ENCODE assay signal across 17 cellular contexts in the genomic region with DNA sequence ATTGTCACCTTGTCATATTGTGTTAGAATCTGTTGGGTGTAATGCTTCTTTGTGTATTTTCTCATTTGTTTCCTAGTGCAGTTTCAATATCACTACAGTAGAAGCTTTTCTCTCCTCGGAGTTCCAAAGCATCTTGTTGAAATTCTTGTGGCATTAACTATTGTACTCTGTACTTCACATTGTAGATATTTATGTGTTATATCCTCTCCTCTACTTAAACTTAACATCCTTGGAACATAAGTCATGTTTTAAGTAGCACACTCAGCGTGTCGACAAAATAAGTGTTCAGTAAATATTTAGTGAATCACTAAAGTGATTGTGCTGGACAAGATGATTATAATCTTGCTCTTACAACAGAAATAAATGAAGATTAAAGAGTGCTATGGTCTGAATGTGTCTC.
DNase-seq lines count a peak whose midpoint lies in the region; ATAC-seq, FAIRE-seq and TF ChIP-seq lines count a peak whose summit lies in the region.
"Had no signal": no experiment of that assay in that cellular context is flagged by ENCODE, and none has a peak within 500 bp of the region (broad histone marks: within the 10 kb centered on the region; RNA-seq: fewer than 3 reads in every experiment).

No MANE protein-coding gene starts in this region.

- no peak overlapping the region for H2BK5ac ChIP-seq in IMR-90 (ENCODE audit: low read depth, low read length, poor library complexity, severe bottlenecking)

- H3K27me3 ChIP-seq in IMR-90 (ENCODE audit: control insufficient read depth, insufficient read depth, low read length) (no peaks in the 10 kb centered on the region), astrocyte (ENCODE audit: insufficient read depth, low read length) (no peaks in the 10 kb centered on the region), left lung (no peaks in the 10 kb centered on the region), smooth muscle cell (ENCODE audit: low read depth) (no peaks in the 10 kb centered on the region), neural progenitor cell (no peaks in the 10 kb centered on the region)
- H3K27me3 ChIP-seq: BLaER1 had no signal

- H3K9me3 Mint-ChIP-seq in astrocyte (ENCODE audit: unreplicated experiment) (no peaks in the 10 kb centered on the region), neural progenitor cell (peaks cover 2% of the 10 kb centered on the region)
- H3K9me3 Mint-ChIP-seq: HFFc6 had no signal

- H3K9ac ChIP-seq in IMR-90 (ENCODE audit: low read depth, low read length) (no peak overlapping the region), astrocyte (ENCODE audit: low read length) (no peak overlapping the region), smooth muscle cell (ENCODE audit: low read depth) (no peak overlapping the region), neural progenitor cell (no peak overlapping the region)
- H3K9ac ChIP-seq: BLaER1 had no signal

- H3K9me1 ChIP-seq in IMR-90 (ENCODE audit: insufficient read depth, low read length) = peaks cover 6% of the 10 kb centered on the region

- H2BK20ac ChIP-seq in IMR-90 (ENCODE audit: low read depth, low read length) = no peak overlapping the region

- no peak overlapping the region for H2BK120ac ChIP-seq in IMR-90 (ENCODE audit: low read depth, low read length)

- no peak overlapping the region; a peak in 1 of 4 replicates for H4K8ac ChIP-seq in IMR-90 (ENCODE audit: low read depth in 2 of 2, low read length in 2 of 2)

- peak overlapping the region; percentile 71; the same call in 2 of the 3 replicates for H2BK15ac ChIP-seq in IMR-90 (ENCODE audit: low read depth, low read length)

- H3K27ac Mint-ChIP-seq in astrocyte (ENCODE audit: unreplicated experiment) (no peak overlapping the region), neural progenitor cell (no peak overlapping the region)
- H3K27ac Mint-ChIP-seq: CD8-positive, alpha-beta memory T cell; HFFc6 had no signal

- CTCF ChIA-PET in IMR-90 (lab: Yijun Ruan, JAX) = interaction anchor here (1.0 kb wide), 1 partner anchor 35 kb away, joined by 3 read pairs; no protein-coding TSS in a partner anchor

- H4K91ac ChIP-seq in IMR-90 (ENCODE audit: insufficient read depth, low read depth, low read length) = no peak overlapping the region

- H3K36me3 Mint-ChIP-seq in astrocyte (ENCODE audit: low read depth, unreplicated experiment) = no peaks in the 10 kb centered on the region
- no peaks in the 10 kb centered on the region for H3K36me3 Mint-ChIP-seq in neural progenitor cell
- H3K36me3 Mint-ChIP-seq: CD8-positive, alpha-beta memory T cell had no signal

- intact Hi-C loops in IMR-90 (cut with micrococcal nuclease) (no loop called here), left lung (cut with DNase I) (no loop called here)

- peaks cover 2 to 15% of the 10 kb centered on the region in 2 experiments; a peak in 3 of 4 replicates for H3K79me1 ChIP-seq in IMR-90 (ENCODE audit: low read depth in 1 of 2, low read length in 2 of 2)

- H3K56ac ChIP-seq in IMR-90 (ENCODE audit: extremely low read depth, insufficient read depth, low read length) = no peak overlapping the region

- TF ChIP-seq CTCF in IMR-90 (conservative IDR thresholded peaks at IDR 0.05; ENCODE audit: low read depth, low read length) (no peak), astrocyte (IDR thresholded peaks at IDR 0.05; ENCODE audit: insufficient read depth, low read depth, low read length) (no peak), left lung (IDR thresholded peaks at IDR 0.05) (no peak), smooth muscle cell (IDR thresholded peaks at IDR 0.05; ENCODE audit: borderline replicate concordance, insufficient read depth, poor library complexity, severe bottlenecking) (no peak), neural progenitor cell (IDR thresholded peaks at IDR 0.05) (no peak)

- H2AFZ ChIP-seq in IMR-90 (replicated peaks; ENCODE audit: low read length, poor library complexity) (no peak overlapping the region), astrocyte (ENCODE audit: low read depth, low read length) (no peak overlapping the region), smooth muscle cell (ENCODE audit: low read depth) (no peak overlapping the region), neural progenitor cell (replicated peaks) (no peak overlapping the region)

- H3K36me3 ChIP-seq in IMR-90 (ENCODE audit: control insufficient read depth, insufficient read depth, low read length) (no peaks in the 10 kb centered on the region), astrocyte (ENCODE audit: insufficient read depth, low read length) (no peaks in the 10 kb centered on the region), left lung (no peaks in the 10 kb centered on the region), smooth muscle cell (ENCODE audit: low read depth) (no peaks in the 10 kb centered on the region), neural progenitor cell (no peaks in the 10 kb centered on the region)
- H3K36me3 ChIP-seq: BLaER1, HAP-1 had no signal

- POLR2A ChIA-PET in IMR-90 (lab: Charles Lee; ENCODE audit: unreplicated experiment) = no interaction called here

- DNase-seq in IMR-90 = no peak
- peak; percentile 67 for DNase-seq in astrocyte (ENCODE audit: low read depth)
- no peak for DNase-seq in left lung
- no peak for DNase-seq in smooth muscle cell (lab: John Stamatoyannopoulos, UW; ENCODE audit: unreplicated experiment)
- no peak for DNase-seq in neural progenitor cell (ENCODE audit: low spot score)
- DNase-seq in kidney tubule cell (ENCODE audit: low spot score) = no peak
- DNase-seq in COR-L47 (lab: John Stamatoyannopoulos, UW) = no peak
- DNase-seq: 8988T; AML-193; CD8-positive, alpha-beta memory T cell; DMS53; GF-D8; HFFc6 had no signal

- H3F3A ChIP-seq in smooth muscle cell (ENCODE audit: low read depth) (peaks cover 20% of the 10 kb centered on the region), neural progenitor cell (ENCODE audit: low read depth) (no peaks in the 10 kb centered on the region)

- H3K9me3 ChIP-seq in IMR-90 (ENCODE audit: control insufficient read depth, insufficient read depth, low read length) = no peaks in the 10 kb centered on the region
- no peaks in the 10 kb centered on the region for H3K9me3 ChIP-seq in astrocyte (ENCODE audit: insufficient read depth, low read depth, low read length)
- H3K9me3 ChIP-seq in left lung = no peaks in the 10 kb centered on the region
- H3K9me3 ChIP-seq in smooth muscle cell (replicated peaks; ENCODE audit: low read depth) = no peaks in the 10 kb centered on the region
- no peaks in the 10 kb centered on the region for H3K9me3 ChIP-seq in neural progenitor cell (ENCODE audit: low read depth)
- H3K9me3 ChIP-seq: BLaER1, HAP-1 had no signal

- H3K27me3 Mint-ChIP-seq in astrocyte (ENCODE audit: low read depth, unreplicated experiment) = no peaks in the 10 kb centered on the region
- no peaks in the 10 kb centered on the region for H3K27me3 Mint-ChIP-seq in neural progenitor cell (ENCODE audit: insufficient read depth, low read depth)
- H3K27me3 Mint-ChIP-seq: CD8-positive, alpha-beta memory T cell had no signal

- H3K4me2 ChIP-seq in IMR-90 (ENCODE audit: low read depth, low read length) = peak overlapping the region; percentile 29; the same call in 1 of the 2 replicates
- no peak overlapping the region for H3K4me2 ChIP-seq in astrocyte (ENCODE audit: low read length)
- H3K4me2 ChIP-seq in smooth muscle cell = no peak overlapping the region
- no peak overlapping the region for H3K4me2 ChIP-seq in neural progenitor cell
- H3K4me2 ChIP-seq: BLaER1 had no signal

- no peak overlapping the region for H3K4me3 Mint-ChIP-seq in astrocyte (ENCODE audit: unreplicated experiment)
- H3K4me3 Mint-ChIP-seq in neural progenitor cell = no peak overlapping the region
- H3K4me3 Mint-ChIP-seq: CD8-positive, alpha-beta memory T cell; HFFc6 had no signal

- peak overlapping the region; percentile 92; the same call in 1 of the 2 replicates for H4K5ac ChIP-seq in IMR-90 (ENCODE audit: low read depth, low read length)

- no peak overlapping the region for H2AK9ac ChIP-seq in IMR-90 (replicated peaks; ENCODE audit: low read depth, low read length, poor library complexity)

- H3K23ac ChIP-seq in IMR-90 (ENCODE audit: low read depth, low read length) = 0 out of 2 replicates have a peak overlapping the region, but pooled peaks have one; percentile 33

- in situ Hi-C loops in IMR-90 (cut with MboI; ENCODE audit: low sequenced_read_pairs) = no loop called here

- no peak overlapping the region for H3K4ac ChIP-seq in IMR-90 (ENCODE audit: low read depth, low read length)

- no peak for TF ChIP-seq POLR2A in IMR-90 (IDR thresholded peaks at IDR 0.05; ENCODE audit: low read depth, low read length)

- no peak for TF ChIP-seq RAD21 in IMR-90 (IDR thresholded peaks at IDR 0.05; ENCODE audit: low read length)

- peaks cover 3% of the 10 kb centered on the region for H3K79me2 ChIP-seq in astrocyte (ENCODE audit: insufficient read depth, low read length)
- peaks cover 27% of the 10 kb centered on the region for H3K79me2 ChIP-seq in smooth muscle cell (ENCODE audit: low read depth)
- no peaks in the 10 kb centered on the region for H3K79me2 ChIP-seq in neural progenitor cell (ENCODE audit: low read depth)

- H4K20me1 ChIP-seq in IMR-90 (ENCODE audit: insufficient read depth, low read length) (no peaks in the 10 kb centered on the region), astrocyte (ENCODE audit: insufficient read depth, low read length) (no peaks in the 10 kb centered on the region), smooth muscle cell (ENCODE audit: low read depth) (no peaks in the 10 kb centered on the region), neural progenitor cell (ENCODE audit: low read depth) (no peaks in the 10 kb centered on the region)
- H4K20me1 ChIP-seq: BLaER1 had no signal

- no peak overlapping the region; the same call in 1 of the 2 replicates for H3K14ac ChIP-seq in IMR-90 (replicated peaks; ENCODE audit: low read depth, low read length)

- H3K27ac ChIP-seq in IMR-90 (ENCODE audit: insufficient read depth, low read length) (no peak overlapping the region), astrocyte (ENCODE audit: low read depth, low read length) (no peak overlapping the region), left lung (no peak overlapping the region), smooth muscle cell (ENCODE audit: low read depth) (peak overlapping the region; percentile 18), neural progenitor cell (no peak overlapping the region)
- H3K27ac ChIP-seq: BLaER1 had no signal

- peak overlapping the region; percentile 62; the same call in 1 of the 2 replicates for H2AK5ac ChIP-seq in IMR-90 (ENCODE audit: low read depth, low read length)

- peaks cover 41% of the 10 kb centered on the region for H3K4me1 Mint-ChIP-seq in astrocyte (ENCODE audit: low read depth, unreplicated experiment)
- H3K4me1 Mint-ChIP-seq in neural progenitor cell = peaks cover 6% of the 10 kb centered on the region
- H3K4me1 Mint-ChIP-seq: CD8-positive, alpha-beta memory T cell had no signal

- dilution Hi-C loops in IMR-90 (cut with HindIII; ENCODE audit: low sequenced_read_pairs, unreplicated experiment) = no loop called here

- peak; percentile 34 for FAIRE-seq in astrocyte (lab: Jason Lieb, UNC)
- FAIRE-seq: GM19239, H1 had no signal

- H3K4me1 ChIP-seq in IMR-90 (ENCODE audit: control insufficient read depth, insufficient read depth, low read length) (peaks cover 6% of the 10 kb centered on the region), astrocyte (ENCODE audit: insufficient read depth, low read length) (peaks cover 12% of the 10 kb centered on the region), left lung (no peaks in the 10 kb centered on the region), smooth muscle cell (ENCODE audit: low read depth) (peaks cover 7% of the 10 kb centered on the region), neural progenitor cell (no peaks in the 10 kb centered on the region)
- H3K4me1 ChIP-seq: BLaER1, HAP-1 had no signal

- peak overlapping the region; percentile 96 for H3K18ac ChIP-seq in IMR-90 (ENCODE audit: low read depth, low read length)

- no CpG with 5 or more reads among the region's 3 CpGs for WGBS in IMR-90 (ENCODE audit: extremely low coverage in 2 of 2, insufficient read length in 1 of 2), 2 experiments
- WGBS in smooth muscle cell (ENCODE audit: low lambda C conversion rate) = 67% methylated on average over 3 of the region's 3 CpGs

- no TSS peak for BruUV-seq in IMR-90 (replicated peaks; lab: Mats Ljungman, UMichigan)

- ATAC-seq in IMR-90 (ENCODE audit: low read depth) (no peak), left lung (peak; percentile 68)

- H3K4me3 ChIP-seq in IMR-90 (ENCODE audit: insufficient read depth, low read depth, low read length) (no peak overlapping the region), astrocyte (ENCODE audit: insufficient read depth, low read depth, low read length) (no peak overlapping the region), left lung (no peak overlapping the region), smooth muscle cell (no peak overlapping the region), neural progenitor cell (no peak overlapping the region)
- H3K4me3 ChIP-seq: BLaER1, HAP-1 had no signal
